Comparison of ENCODE assay signal across 15 cellular contexts in genomic region chr15:99427668-99428361, GRCh38.
DNase-seq lines count a peak whose midpoint lies in the region; ATAC-seq and TF ChIP-seq lines count a peak whose summit lies in the region.
"Had no signal": no experiment of that assay in that cellular context is flagged by ENCODE, and none has a peak within 500 bp of the region (broad histone marks: within the 10 kb centered on the region; RNA-seq: fewer than 3 reads in every experiment).

No MANE protein-coding gene starts in this region.

- peaks cover 4 to 47% (median 32%) of the 10 kb centered on the region in 9 donors for H3K4me1 ChIP-seq in heart right ventricle
- H3K4me1 ChIP-seq in right cardiac atrium (ENCODE audit: control insufficient read depth, insufficient read depth, low read length): peaks cover 10% of the 10 kb centered on the region
- peaks cover 0 to 19% (median 16%) of the 10 kb centered on the region in 4 donors for H3K4me1 ChIP-seq in tibial artery

- DNase-seq in Right ventricle myocardium inferior (ENCODE audit: missing footprints): peak; percentile 9
- no peak for DNase-seq in heart right ventricle
- DNase-seq in activated T-helper 1 cell treated with anti-CD3 and anti-CD28 coated beads, Interleukin-12 subunit alpha, Interleukin-12 subunit beta, Interleukin-2, Interleukin-4 antibody, amounts not matched to agents 30 ng/mL and 10 ng/mL and 1 ng/mL, durations not matched to agents 14 hours and 24 hours and 36 hours (ENCODE audit: low spot score): no peak
- DNase-seq in right cardiac atrium: peak in 2 of 3 donors; percentile 13 to 32
- DNase-seq in tibial artery: peak; percentile 13 to 59
- DNase-seq in midbrain (lab: John Stamatoyannopoulos, UW): no peak
- DNase-seq: AML-193, cortex of kidney, hypothalamus, NCI-H774, OCI-M1 had no signal

- no peaks in the 10 kb centered on the region for H3K9me3 ChIP-seq in heart right ventricle
- no peaks in the 10 kb centered on the region for H3K9me3 ChIP-seq in right cardiac atrium (ENCODE audit: control insufficient read depth, low read length)
- no peaks in the 10 kb centered on the region for H3K9me3 ChIP-seq in tibial artery

- peak overlapping the region; percentile 43 for H3K4me3 Mint-ChIP-seq in activated T-helper 1 cell treated with anti-CD3 and anti-CD28 coated beads, Interleukin-12 subunit alpha, Interleukin-12 subunit beta, Interleukin-2, Interleukin-4 antibody, amounts not matched to agents 30 ng/mL and 10 ng/mL and 1 ng/mL, durations not matched to agents 14 hours and 24 hours and 36 hours
- H3K4me3 Mint-ChIP-seq: mesothelial cell of epicardium, WTC11 had no signal

- WGBS in heart right ventricle, 2 donors: 96% methylated on average over 22 of the region's 22 CpGs
- 95% methylated on average over 22 of the region's 22 CpGs for WGBS in right cardiac atrium

- peaks cover under 1% of the 10 kb centered on the region for H3K36me3 Mint-ChIP-seq in activated T-helper 1 cell treated with anti-CD3 and anti-CD28 coated beads, Interleukin-12 subunit alpha, Interleukin-12 subunit beta, Interleukin-2, Interleukin-4 antibody, amounts not matched to agents 30 ng/mL and 10 ng/mL and 1 ng/mL, durations not matched to agents 14 hours and 24 hours and 36 hours (ENCODE audit: low read depth)
- H3K36me3 Mint-ChIP-seq: mesothelial cell of epicardium, WTC11 had no signal

- no peaks in the 10 kb centered on the region for H3K9me3 Mint-ChIP-seq in activated T-helper 1 cell treated with anti-CD3 and anti-CD28 coated beads, Interleukin-12 subunit alpha, Interleukin-12 subunit beta, Interleukin-2, Interleukin-4 antibody, amounts not matched to agents 30 ng/mL and 10 ng/mL and 1 ng/mL, durations not matched to agents 14 hours and 24 hours and 36 hours
- H3K9me3 Mint-ChIP-seq: WTC11 had no signal

- no peaks in the 10 kb centered on the region for H3K27me3 Mint-ChIP-seq in activated T-helper 1 cell treated with anti-CD3 and anti-CD28 coated beads, Interleukin-12 subunit alpha, Interleukin-12 subunit beta, Interleukin-2, Interleukin-4 antibody, amounts not matched to agents 30 ng/mL and 10 ng/mL and 1 ng/mL, durations not matched to agents 14 hours and 24 hours and 36 hours (ENCODE audit: insufficient read depth)

- H3K36me3 ChIP-seq in heart right ventricle (no peaks in the 10 kb centered on the region), tibial artery (no peaks in the 10 kb centered on the region)

- H3K4me3 ChIP-seq in heart right ventricle: no peak overlapping the region
- no peak overlapping the region for H3K4me3 ChIP-seq in right cardiac atrium (ENCODE audit: low read length)
- H3K4me3 ChIP-seq in tibial artery: no peak overlapping the region
- H3K4me3 ChIP-seq: SK-N-MC had no signal

- H3K27ac ChIP-seq in heart right ventricle (no peak overlapping the region), right cardiac atrium (ENCODE audit: low read length) (no peak overlapping the region), tibial artery (no peak overlapping the region)
- H3K27ac ChIP-seq: SK-N-MC had no signal

- H3K27me3 ChIP-seq in heart right ventricle (no peaks in the 10 kb centered on the region), right cardiac atrium (ENCODE audit: control insufficient read depth, insufficient read depth) (no peaks in the 10 kb centered on the region), tibial artery (no peaks in the 10 kb centered on the region)

- H3K27ac Mint-ChIP-seq in activated T-helper 1 cell treated with anti-CD3 and anti-CD28 coated beads, Interleukin-12 subunit alpha, Interleukin-12 subunit beta, Interleukin-2, Interleukin-4 antibody, amounts not matched to agents 30 ng/mL and 10 ng/mL and 1 ng/mL, durations not matched to agents 14 hours and 24 hours and 36 hours: peak overlapping the region; percentile 90
- H3K27ac Mint-ChIP-seq: mesothelial cell of epicardium, WTC11 had no signal

- intact Hi-C loops in Right ventricle myocardium inferior (cut with DNase I) (no loop called here), heart right ventricle (cut with DNase I) (loop anchor here in 2 of 10 donors (5.0 to 10.0 kb wide), 2 partner anchors 57 to 139 kb away; partner anchors contain the start of gene MEF2A (in 1 of the 2)), right cardiac atrium (cut with DNase I) (loop anchor here in 2 of 4 donors (10.0 kb wide), 1 partner anchor 137 kb away; the partner anchor contains the start of gene MEF2A (in 2 of the 2)), tibial artery (cut with DNase I; ENCODE audit: low total_unique reads) (no loop called here)
- intact Hi-C loops in activated T-helper 1 cell treated with anti-CD3 and anti-CD28 coated beads, Interleukin-12 subunit alpha, Interleukin-12 subunit beta, Interleukin-2, Interleukin-4 antibody, amounts not matched to agents 30 ng/mL and 10 ng/mL and 1 ng/mL, durations not matched to agents 14 hours and 24 hours and 36 hours (cut with micrococcal nuclease): no loop called here

- no peak for TF ChIP-seq CTCF in heart right ventricle (IDR thresholded peaks at IDR 0.05)
- TF ChIP-seq CTCF in tibial artery (IDR thresholded peaks at IDR 0.05): no peak

- ATAC-seq in Right ventricle myocardium inferior (no peak), heart right ventricle (no peak), right cardiac atrium (no peak), GM21528 (IDR thresholded peaks at IDR 0.05; ENCODE audit: low FRiP score, unreplicated experiment) (no peak)
- ATAC-seq: WTC11 had no signal

- H3K4me1 Mint-ChIP-seq in activated T-helper 1 cell treated with anti-CD3 and anti-CD28 coated beads, Interleukin-12 subunit alpha, Interleukin-12 subunit beta, Interleukin-2, Interleukin-4 antibody, amounts not matched to agents 30 ng/mL and 10 ng/mL and 1 ng/mL, durations not matched to agents 14 hours and 24 hours and 36 hours (ENCODE audit: low read depth): peaks cover 41% of the 10 kb centered on the region

Comparison
In these comparisons a context has a peak if more than half of its experiments do, and no peak if none do; other contexts are left out.
1. DNase-seq: peak in Right ventricle myocardium inferior (single experiment), right cardiac atrium (2 of 3) and tibial artery (2 of 2); none in heart right ventricle (0 of 2), activated T-helper 1 cell treated with anti-CD3 and anti-CD28 coated beads, Interleukin-12 subunit alpha, Interleukin-12 subunit beta, Interleukin-2, Interleukin-4 antibody, amounts not matched to agents 30 ng/mL and 10 ng/mL and 1 ng/mL, durations not matched to agents 14 hours and 24 hours and 36 hours (single experiment) and midbrain (single experiment).